In the genomic region with DNA sequence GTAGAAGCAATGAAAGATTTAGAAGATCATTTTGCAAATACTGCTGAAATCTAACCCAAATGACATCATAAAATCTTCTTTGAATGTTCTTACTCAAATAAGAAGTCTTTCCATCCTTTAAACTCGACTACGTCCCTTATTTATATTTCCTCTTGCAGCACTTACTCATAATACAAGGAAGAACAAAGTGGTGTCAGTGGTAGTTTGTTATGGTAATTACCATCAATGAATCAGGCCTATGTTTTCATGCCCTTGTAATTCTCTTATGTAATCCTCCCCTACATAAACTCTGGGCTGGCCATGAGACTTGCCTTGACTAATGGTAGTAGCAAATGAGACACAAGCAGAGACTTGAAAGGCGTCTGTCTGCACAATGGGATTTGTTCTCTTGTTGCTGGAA, we compare ENCODE assay signal across 12 cellular contexts. TPM values are rescaled to one million over a fixed set of nuclear protein-coding genes. Genes with fewer than 3 reads are reported as not detected.
DNase-seq lines count a peak whose midpoint lies in the region; ATAC-seq and TF ChIP-seq lines count a peak whose summit lies in the region.
"Had no signal": no experiment of that assay in that cellular context is flagged by ENCODE, and none has a peak within 500 bp of the region (broad histone marks: within the 10 kb centered on the region; RNA-seq: fewer than 3 reads in every experiment).

No MANE protein-coding gene starts in this region.

- no peaks in the 10 kb centered on the region for H3K27me3 Mint-ChIP-seq in activated CD4-positive, alpha-beta T cell treated with anti-CD3 and anti-CD28 coated beads for 36 hours

- in situ Hi-C loops in astrocyte of the spinal cord (cut with HindIII; ENCODE audit: low sequenced_read_pairs), result no loop called here

- peaks cover 7% of the 10 kb centered on the region for H3K9me3 Mint-ChIP-seq in activated CD4-positive, alpha-beta T cell treated with anti-CD3 and anti-CD28 coated beads for 36 hours (ENCODE audit: low read depth)

- peak; percentile 38 for DNase-seq in activated CD4-positive, alpha-beta T cell treated with anti-CD3 and anti-CD28 coated beads for 36 hours
- DNase-seq in activated CD4-positive, alpha-beta T cell treated with anti-CD3 and anti-CD28 coated beads, Interleukin-2, amount 50 U/mL, for 1 hour, result no peak
- DNase-seq in NOMO-1 treated with dmso at 0.1 percent for 144 hours (lab: John Stamatoyannopoulos, UW; ENCODE audit: unreplicated experiment) (peak; percentile 74), astrocyte of the spinal cord (ENCODE audit: low read depth, low spot score) (peak; percentile 75), renal cortical epithelial cell (ENCODE audit: low read depth) (peak; percentile 59), NCI-H1105 treated with DMSO at 0.1 percent for 48 hours (lab: John Stamatoyannopoulos, UW) (no peak), NCI-H2227 treated with DMSO at 0.1 percent for 48 hours (lab: John Stamatoyannopoulos, UW) (no peak)
- DNase-seq: activated gamma-delta T cell, left cardiac atrium, SW 1271 had no signal

- peaks cover 62% of the 10 kb centered on the region for H3K4me1 Mint-ChIP-seq in activated CD4-positive, alpha-beta T cell treated with anti-CD3 and anti-CD28 coated beads for 36 hours

- peak overlapping the region; percentile 78 for H3K27ac Mint-ChIP-seq in activated CD4-positive, alpha-beta T cell treated with anti-CD3 and anti-CD28 coated beads for 36 hours

- no peak overlapping the region for H3K4me3 Mint-ChIP-seq in activated CD4-positive, alpha-beta T cell treated with anti-CD3 and anti-CD28 coated beads for 36 hours

- ATAC-seq in activated CD4-positive, alpha-beta T cell treated with anti-CD3 and anti-CD28 coated beads for 36 hours, result peak; percentile 90
- ATAC-seq in GM19467 (IDR thresholded peaks at IDR 0.05; ENCODE audit: unreplicated experiment), result no peak
- ATAC-seq: A549 had no signal

- no peak overlapping the region for H3K4me3 ChIP-seq in astrocyte of the spinal cord (ENCODE audit: low read depth, low read length)
- H3K4me3 ChIP-seq: A549 had no signal

- intact Hi-C loops in activated CD4-positive, alpha-beta T cell treated with anti-CD3 and anti-CD28 coated beads for 36 hours (cut with DNase I, micrococcal nuclease), result loop anchor here in 1 of 2 experiments (1.0 kb wide), 1 partner anchor 15 kb away; no protein-coding TSS in a partner anchor

- CTCF ChIA-PET in activated CD4-positive, alpha-beta T cell treated with anti-CD3 and anti-CD28 coated beads for 36 hours (lab: Charles Lee), result no interaction called here

- peaks cover 23% of the 10 kb centered on the region for H3K36me3 Mint-ChIP-seq in activated CD4-positive, alpha-beta T cell treated with anti-CD3 and anti-CD28 coated beads for 36 hours (ENCODE audit: low read depth)

- POLR2A ChIA-PET in activated CD4-positive, alpha-beta T cell treated with anti-CD3 and anti-CD28 coated beads for 36 hours (lab: Charles Lee), result interaction anchor here (0.9 to 1.0 kb wide), 2 partner anchors 16 to 18 kb away, joined by 3 to 4 read pairs; no protein-coding TSS in a partner anchor

- TF ChIP-seq CTCF in astrocyte of the spinal cord (IDR thresholded peaks at IDR 0.05; ENCODE audit: low read depth, low read length), result no peak

RNA-seq across cellular contexts. Expression of a gene that starts 17.0 kb away (rescaled TPM):
- 10 to 100 TPM; 20.2 to 33.2 TPM for total RNA-seq in activated CD4-positive, alpha-beta T cell treated with anti-CD3 and anti-CD28 coated beads for 36 hours
- 13.9 and 43.4 TPM in 2 replicates for total RNA-seq in renal cortical epithelial cell

Comparison
In these comparisons a context has a peak if more than half of its experiments do, and no peak if none do; other contexts are left out.
1. DNase-seq: peak in activated CD4-positive, alpha-beta T cell treated with anti-CD3 and anti-CD28 coated beads for 36 hours (single experiment), NOMO-1 treated with dmso at 0.1 percent for 144 hours (single experiment), astrocyte of the spinal cord (single experiment) and renal cortical epithelial cell (single experiment); none in activated CD4-positive, alpha-beta T cell treated with anti-CD3 and anti-CD28 coated beads, Interleukin-2, amount 50 U/mL, for 1 hour (single experiment), NCI-H1105 treated with DMSO at 0.1 percent for 48 hours (single experiment) and NCI-H2227 treated with DMSO at 0.1 percent for 48 hours (single experiment).